ENCODE assay signal across 20 cellular contexts in the genomic region with DNA sequence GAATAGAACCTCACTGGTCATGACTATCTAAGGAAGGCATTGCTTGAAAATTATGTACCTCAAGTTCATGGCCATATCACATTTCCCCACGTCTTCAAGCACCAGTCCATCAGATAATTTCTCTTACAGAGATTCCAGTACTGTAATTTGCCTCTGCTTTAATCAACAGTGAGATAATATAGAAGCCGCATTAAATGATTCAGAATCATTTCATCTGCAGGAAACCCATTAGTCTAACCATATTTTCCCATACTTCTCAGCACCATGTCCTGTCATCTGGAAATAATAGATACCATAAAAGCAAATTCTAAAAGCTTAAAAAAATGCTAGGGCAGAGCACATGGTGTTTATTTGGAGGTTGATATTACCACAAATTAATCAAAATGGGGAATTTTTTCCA.
A peak's percentile ranks its signal among the peaks of the same experiment; 100 is the strongest.
DNase-seq lines count a peak whose midpoint lies in the region; ATAC-seq, FAIRE-seq and TF ChIP-seq lines count a peak whose summit lies in the region.
"Had no signal": no experiment of that assay in that cellular context is flagged by ENCODE, and none has a peak within 500 bp of the region (broad histone marks: within the 10 kb centered on the region; RNA-seq: fewer than 3 reads in every experiment).

No MANE protein-coding gene starts in this region.

- no peak overlapping the region for H2AFZ ChIP-seq in astrocyte (ENCODE audit: low read depth, low read length)
- H2AFZ ChIP-seq: GM23338 had no signal

- ATAC-seq in GM18861 (IDR thresholded peaks at IDR 0.05; ENCODE audit: unreplicated experiment) = no peak
- ATAC-seq: A549, GM12878, GM23338, HCT116 had no signal

- no peak for FAIRE-seq in astrocyte (lab: Jason Lieb, UNC)
- FAIRE-seq: A549 had no signal

- peaks cover 11% of the 10 kb centered on the region for H3K4me1 Mint-ChIP-seq in astrocyte (ENCODE audit: low read depth, unreplicated experiment)
- H3K4me1 Mint-ChIP-seq: CD4-positive, alpha-beta memory T cell had no signal

- H3K4me3 Mint-ChIP-seq in astrocyte (ENCODE audit: unreplicated experiment) = no peak overlapping the region
- H3K4me3 Mint-ChIP-seq: CD4-positive, alpha-beta memory T cell; GM23338; H9; HFFc6 had no signal

- peaks cover 10% of the 10 kb centered on the region for H3K4me1 ChIP-seq in astrocyte (ENCODE audit: insufficient read depth, low read length)
- H3K4me1 ChIP-seq: A549, Caco-2 had no signal

- H3K27me3 ChIP-seq in astrocyte (ENCODE audit: insufficient read depth, low read length) = peaks cover 9% of the 10 kb centered on the region

- no peak overlapping the region for H3K27ac Mint-ChIP-seq in astrocyte (ENCODE audit: unreplicated experiment)
- H3K27ac Mint-ChIP-seq: CD4-positive, alpha-beta memory T cell; GM23338; H9; HFFc6 had no signal

- H3K36me3 Mint-ChIP-seq in astrocyte (ENCODE audit: low read depth, unreplicated experiment) = no peaks in the 10 kb centered on the region
- H3K36me3 Mint-ChIP-seq: CD4-positive, alpha-beta memory T cell had no signal

- TF ChIP-seq CTCF in astrocyte (IDR thresholded peaks at IDR 0.05; ENCODE audit: insufficient read depth, low read depth, low read length) = no peak

- H3K9me3 ChIP-seq in SK-N-MC (ENCODE audit: low read depth, low read length) (no peaks in the 10 kb centered on the region), astrocyte (ENCODE audit: insufficient read depth, low read depth, low read length) (no peaks in the 10 kb centered on the region)
- H3K9me3 ChIP-seq: A549, Caco-2 had no signal

- H3K4me3 ChIP-seq in SK-N-MC = no peak overlapping the region
- no peak overlapping the region for H3K4me3 ChIP-seq in astrocyte (ENCODE audit: insufficient read depth, low read depth, low read length)
- H3K4me3 ChIP-seq: A549, GM12878, GM23338 had no signal

- H3K27me3 Mint-ChIP-seq in astrocyte (ENCODE audit: low read depth, unreplicated experiment) = peaks cover 51% of the 10 kb centered on the region
- H3K27me3 Mint-ChIP-seq: CD4-positive, alpha-beta memory T cell had no signal

- no peak overlapping the region for H3K9ac ChIP-seq in SK-N-MC (ENCODE audit: insufficient read length)
- H3K9ac ChIP-seq in astrocyte (ENCODE audit: low read length) = no peak overlapping the region

- H3K27ac ChIP-seq in SK-N-MC = no peak overlapping the region
- no peak overlapping the region for H3K27ac ChIP-seq in astrocyte (ENCODE audit: low read depth, low read length)
- H3K27ac ChIP-seq: A549 had no signal

- H3K4me2 ChIP-seq in astrocyte (ENCODE audit: low read length) = no peak overlapping the region
- H3K4me2 ChIP-seq: A549, GM23338 had no signal

- no peaks in the 10 kb centered on the region for H4K20me1 ChIP-seq in astrocyte (ENCODE audit: insufficient read depth, low read length)

- no peaks in the 10 kb centered on the region for H3K9me3 Mint-ChIP-seq in astrocyte (ENCODE audit: unreplicated experiment)
- H3K9me3 Mint-ChIP-seq: GM23338, H9, HFFc6 had no signal

- peak; percentile 2 for DNase-seq in Daoy (ENCODE audit: low read depth)
- peak; percentile 3 for DNase-seq in SK-N-MC (ENCODE audit: low read depth, low spot score)
- peak; percentile 73 for DNase-seq in astrocyte (ENCODE audit: low read depth)
- no peak for DNase-seq in SW480 (ENCODE audit: low spot score)
- DNase-seq in COLO829 (ENCODE audit: low spot score) = no peak
- DNase-seq: 8988T; C1 segment of cervical spinal cord; Caco-2; CD4-positive, alpha-beta memory T cell; DMS153; DND-41; EL; GDM1; H9; HFFc6 had no signal

- H3K36me3 ChIP-seq in SK-N-MC (ENCODE audit: insufficient read depth, low read length) (no peaks in the 10 kb centered on the region), astrocyte (ENCODE audit: insufficient read depth, low read length) (no peaks in the 10 kb centered on the region)

- H3K79me2 ChIP-seq in astrocyte (ENCODE audit: insufficient read depth, low read length) = no peaks in the 10 kb centered on the region

Comparison
In these comparisons a context has a peak if more than half of its experiments do, and no peak if none do; other contexts are left out.
1. DNase-seq: peak in Daoy (single experiment), SK-N-MC (single experiment) and astrocyte (single experiment); none in SW480 (single experiment) and COLO829 (single experiment).